ENCODE assay signal across 1 cellular context in the genomic region with DNA sequence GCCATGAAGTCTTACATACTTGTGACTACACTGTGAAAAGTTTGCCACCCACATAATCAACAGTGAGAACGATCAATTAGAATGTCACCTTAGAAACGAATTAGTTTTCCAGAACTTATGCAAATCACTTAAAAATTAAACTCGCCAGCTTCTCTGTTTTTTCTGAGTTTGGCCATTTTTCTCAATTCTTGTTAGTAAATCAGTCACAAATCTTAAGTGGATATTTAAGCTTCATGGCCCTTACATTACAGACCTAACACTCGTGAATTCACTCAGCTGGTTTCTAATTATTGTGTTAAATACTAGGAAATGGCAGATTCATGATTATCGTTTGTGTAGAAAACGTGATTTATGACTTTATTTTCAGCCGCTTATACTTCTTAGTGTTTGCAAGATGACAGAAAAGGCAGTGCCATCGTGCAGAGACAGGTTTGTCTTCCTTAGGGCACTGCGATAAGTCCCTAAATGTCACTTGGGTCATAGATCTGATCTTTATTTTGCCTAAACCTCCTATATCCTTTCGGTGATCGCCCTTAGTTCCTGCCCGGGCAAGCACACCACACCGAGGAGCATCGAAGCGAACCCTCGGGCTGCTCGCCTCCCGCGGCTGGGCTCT.
A peak's percentile ranks its signal among the peaks of the same experiment; 100 is the strongest.
TF ChIP-seq lines count a peak whose summit lies in the region.

No MANE protein-coding gene starts in this region.

TF ChIP-seq in HEK293, 187 proteins besides CTCF, POLR2A, EP300 and RAD21 (continued from another document and continues in another):
- TF ChIP-seq, protein P1, sequence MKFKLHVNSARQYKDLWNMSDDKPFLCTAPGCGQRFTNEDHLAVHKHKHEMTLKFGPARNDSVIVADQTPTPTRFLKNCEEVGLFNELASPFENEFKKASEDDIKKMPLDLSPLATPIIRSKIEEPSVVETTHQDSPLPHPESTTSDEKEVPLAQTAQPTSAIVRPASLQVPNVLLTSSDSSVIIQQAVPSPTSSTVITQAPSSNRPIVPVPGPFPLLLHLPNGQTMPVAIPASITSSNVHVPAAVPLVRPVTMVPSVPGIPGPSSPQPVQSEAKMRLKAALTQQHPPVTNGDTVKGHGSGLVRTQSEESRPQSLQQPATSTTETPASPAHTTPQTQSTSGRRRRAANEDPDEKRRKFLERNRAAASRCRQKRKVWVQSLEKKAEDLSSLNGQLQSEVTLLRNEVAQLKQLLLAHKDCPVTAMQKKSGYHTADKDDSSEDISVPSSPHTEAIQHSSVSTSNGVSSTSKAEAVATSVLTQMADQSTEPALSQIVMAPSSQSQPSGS (tag by site-specific recombination; IDR thresholded peaks at IDR 0.05; ENCODE audit: low read depth), result no peak
- TF ChIP-seq ZNF561 (tag by site-specific recombination; IDR thresholded peaks at IDR 0.05; ENCODE audit: borderline replicate concordance), result 0 out of 2 replicates have a peak, but pooled peaks have one; percentile 40
- no peak for TF ChIP-seq ZNF701 (tag by site-specific recombination; IDR thresholded peaks at IDR 0.05)
- no peak for TF ChIP-seq ZNF610 (tag by site-specific recombination; IDR thresholded peaks at IDR 0.05; ENCODE audit: borderline replicate concordance)
- TF ChIP-seq, protein P2, sequence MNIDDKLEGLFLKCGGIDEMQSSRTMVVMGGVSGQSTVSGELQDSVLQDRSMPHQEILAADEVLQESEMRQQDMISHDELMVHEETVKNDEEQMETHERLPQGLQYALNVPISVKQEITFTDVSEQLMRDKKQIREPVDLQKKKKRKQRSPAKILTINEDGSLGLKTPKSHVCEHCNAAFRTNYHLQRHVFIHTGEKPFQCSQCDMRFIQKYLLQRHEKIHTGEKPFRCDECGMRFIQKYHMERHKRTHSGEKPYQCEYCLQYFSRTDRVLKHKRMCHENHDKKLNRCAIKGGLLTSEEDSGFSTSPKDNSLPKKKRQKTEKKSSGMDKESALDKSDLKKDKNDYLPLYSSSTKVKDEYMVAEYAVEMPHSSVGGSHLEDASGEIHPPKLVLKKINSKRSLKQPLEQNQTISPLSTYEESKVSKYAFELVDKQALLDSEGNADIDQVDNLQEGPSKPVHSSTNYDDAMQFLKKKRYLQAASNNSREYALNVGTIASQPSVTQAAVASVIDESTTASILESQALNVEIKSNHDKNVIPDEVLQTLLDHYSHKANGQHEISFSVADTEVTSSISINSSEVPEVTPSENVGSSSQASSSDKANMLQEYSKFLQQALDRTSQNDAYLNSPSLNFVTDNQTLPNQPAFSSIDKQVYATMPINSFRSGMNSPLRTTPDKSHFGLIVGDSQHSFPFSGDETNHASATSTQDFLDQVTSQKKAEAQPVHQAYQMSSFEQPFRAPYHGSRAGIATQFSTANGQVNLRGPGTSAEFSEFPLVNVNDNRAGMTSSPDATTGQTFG (tag by site-specific recombination; IDR thresholded peaks at IDR 0.05; ENCODE audit: borderline replicate concordance), result no peak
- no peak for TF ChIP-seq ZBTB7A (tag by site-specific recombination; IDR thresholded peaks at IDR 0.05; ENCODE audit: low read depth)
- TF ChIP-seq ZBTB48 (tag by site-specific recombination; IDR thresholded peaks at IDR 0.05), result peak; percentile 85
- no peak for TF ChIP-seq ZNF16 (tag by site-specific recombination; IDR thresholded peaks at IDR 0.05; ENCODE audit: low read depth)
- TF ChIP-seq FEZF1 (tag by site-specific recombination; IDR thresholded peaks at IDR 0.05), result no peak
- no peak for TF ChIP-seq ZNF544 (tag by site-specific recombination; IDR thresholded peaks at IDR 0.05)
- TF ChIP-seq ZNF521 (tag by site-specific recombination; IDR thresholded peaks at IDR 0.05), result no peak
- TF ChIP-seq, protein P3, sequence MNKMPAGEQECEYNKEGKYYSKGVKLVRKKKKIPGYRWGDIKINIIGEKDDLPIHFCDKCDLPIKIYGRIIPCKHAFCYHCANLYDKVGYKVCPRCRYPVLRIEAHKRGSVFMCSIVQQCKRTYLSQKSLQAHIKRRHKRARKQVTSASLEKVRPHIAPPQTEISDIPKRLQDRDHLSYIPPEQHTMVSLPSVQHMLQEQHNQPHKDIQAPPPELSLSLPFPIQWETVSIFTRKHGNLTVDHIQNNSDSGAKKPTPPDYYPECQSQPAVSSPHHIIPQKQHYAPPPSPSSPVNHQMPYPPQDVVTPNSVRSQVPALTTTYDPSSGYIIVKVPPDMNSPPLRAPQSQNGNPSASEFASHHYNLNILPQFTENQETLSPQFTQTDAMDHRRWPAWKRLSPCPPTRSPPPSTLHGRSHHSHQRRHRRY (tag by site-specific recombination; IDR thresholded peaks at IDR 0.05), result no peak
- TF ChIP-seq EGR2 (tag by site-specific recombination; IDR thresholded peaks at IDR 0.05; ENCODE audit: low read depth), result no peak
- no peak for TF ChIP-seq ZNF175 (tag by site-specific recombination; IDR thresholded peaks at IDR 0.05)
- peak; percentile 82; the same call in 1 of the 2 replicates for TF ChIP-seq ZNF335 (tag by site-specific recombination; conservative IDR thresholded peaks at IDR 0.05)
- TF ChIP-seq SP2 (tag by site-specific recombination; IDR thresholded peaks at IDR 0.05), result no peak
- no peak for TF ChIP-seq ZNF548 (tag by site-specific recombination; IDR thresholded peaks at IDR 0.05)
- TF ChIP-seq MZF1 (tag by site-specific recombination; IDR thresholded peaks at IDR 0.05; ENCODE audit: borderline replicate concordance), result 0 out of 2 replicates have a peak, but pooled peaks have one; percentile 19
- TF ChIP-seq, protein P4, sequence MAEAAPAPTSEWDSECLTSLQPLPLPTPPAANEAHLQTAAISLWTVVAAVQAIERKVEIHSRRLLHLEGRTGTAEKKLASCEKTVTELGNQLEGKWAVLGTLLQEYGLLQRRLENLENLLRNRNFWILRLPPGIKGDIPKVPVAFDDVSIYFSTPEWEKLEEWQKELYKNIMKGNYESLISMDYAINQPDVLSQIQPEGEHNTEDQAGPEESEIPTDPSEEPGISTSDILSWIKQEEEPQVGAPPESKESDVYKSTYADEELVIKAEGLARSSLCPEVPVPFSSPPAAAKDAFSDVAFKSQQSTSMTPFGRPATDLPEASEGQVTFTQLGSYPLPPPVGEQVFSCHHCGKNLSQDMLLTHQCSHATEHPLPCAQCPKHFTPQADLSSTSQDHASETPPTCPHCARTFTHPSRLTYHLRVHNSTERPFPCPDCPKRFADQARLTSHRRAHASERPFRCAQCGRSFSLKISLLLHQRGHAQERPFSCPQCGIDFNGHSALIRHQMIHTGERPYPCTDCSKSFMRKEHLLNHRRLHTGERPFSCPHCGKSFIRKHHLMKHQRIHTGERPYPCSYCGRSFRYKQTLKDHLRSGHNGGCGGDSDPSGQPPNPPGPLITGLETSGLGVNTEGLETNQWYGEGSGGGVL (tag by site-specific recombination; IDR thresholded peaks at IDR 0.05), result no peak
- peak; percentile 73; the same call in 1 of the 2 replicates for TF ChIP-seq SP7 (tag by site-specific recombination; IDR thresholded peaks at IDR 0.05)
- no peak for TF ChIP-seq ZNF664 (tag by site-specific recombination; IDR thresholded peaks at IDR 0.05)
- TF ChIP-seq, protein P5, sequence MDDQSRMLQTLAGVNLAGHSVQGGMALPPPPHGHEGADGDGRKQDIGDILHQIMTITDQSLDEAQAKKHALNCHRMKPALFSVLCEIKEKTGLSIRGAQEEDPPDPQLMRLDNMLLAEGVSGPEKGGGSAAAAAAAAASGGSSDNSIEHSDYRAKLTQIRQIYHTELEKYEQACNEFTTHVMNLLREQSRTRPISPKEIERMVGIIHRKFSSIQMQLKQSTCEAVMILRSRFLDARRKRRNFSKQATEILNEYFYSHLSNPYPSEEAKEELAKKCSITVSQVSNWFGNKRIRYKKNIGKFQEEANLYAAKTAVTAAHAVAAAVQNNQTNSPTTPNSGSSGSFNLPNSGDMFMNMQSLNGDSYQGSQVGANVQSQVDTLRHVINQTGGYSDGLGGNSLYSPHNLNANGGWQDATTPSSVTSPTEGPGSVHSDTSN (CRISPR knock-in tag; IDR thresholded peaks at IDR 0.05), result 0 out of 2 replicates have a peak, but pooled peaks have one; percentile 55
- TF ChIP-seq ZNF350 (tag by site-specific recombination; IDR thresholded peaks at IDR 0.05), result no peak
- TF ChIP-seq ZNF169 (tag by site-specific recombination; IDR thresholded peaks at IDR 0.05), result no peak
- TF ChIP-seq, protein P6, sequence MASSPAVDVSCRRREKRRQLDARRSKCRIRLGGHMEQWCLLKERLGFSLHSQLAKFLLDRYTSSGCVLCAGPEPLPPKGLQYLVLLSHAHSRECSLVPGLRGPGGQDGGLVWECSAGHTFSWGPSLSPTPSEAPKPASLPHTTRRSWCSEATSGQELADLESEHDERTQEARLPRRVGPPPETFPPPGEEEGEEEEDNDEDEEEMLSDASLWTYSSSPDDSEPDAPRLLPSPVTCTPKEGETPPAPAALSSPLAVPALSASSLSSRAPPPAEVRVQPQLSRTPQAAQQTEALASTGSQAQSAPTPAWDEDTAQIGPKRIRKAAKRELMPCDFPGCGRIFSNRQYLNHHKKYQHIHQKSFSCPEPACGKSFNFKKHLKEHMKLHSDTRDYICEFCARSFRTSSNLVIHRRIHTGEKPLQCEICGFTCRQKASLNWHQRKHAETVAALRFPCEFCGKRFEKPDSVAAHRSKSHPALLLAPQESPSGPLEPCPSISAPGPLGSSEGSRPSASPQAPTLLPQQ (tag by site-specific recombination; IDR thresholded peaks at IDR 0.05), result peak; percentile 44; the same call in 1 of the 2 replicates
- no peak for TF ChIP-seq ZNF133 (tag by site-specific recombination; IDR thresholded peaks at IDR 0.05)
- no peak for TF ChIP-seq ZNF292 (tag by site-specific recombination; IDR thresholded peaks at IDR 0.05; ENCODE audit: borderline replicate concordance, low read depth)
- peak; percentile 60; the same call in 1 of the 2 replicates for TF ChIP-seq ZEB2 (tag by site-specific recombination; IDR thresholded peaks at IDR 0.05)
- TF ChIP-seq ZNF202 (tag by site-specific recombination; IDR thresholded peaks at IDR 0.05; ENCODE audit: borderline replicate concordance), result no peak
- TF ChIP-seq ZSCAN23 (tag by site-specific recombination; IDR thresholded peaks at IDR 0.05), result no peak
- TF ChIP-seq, protein P7, sequence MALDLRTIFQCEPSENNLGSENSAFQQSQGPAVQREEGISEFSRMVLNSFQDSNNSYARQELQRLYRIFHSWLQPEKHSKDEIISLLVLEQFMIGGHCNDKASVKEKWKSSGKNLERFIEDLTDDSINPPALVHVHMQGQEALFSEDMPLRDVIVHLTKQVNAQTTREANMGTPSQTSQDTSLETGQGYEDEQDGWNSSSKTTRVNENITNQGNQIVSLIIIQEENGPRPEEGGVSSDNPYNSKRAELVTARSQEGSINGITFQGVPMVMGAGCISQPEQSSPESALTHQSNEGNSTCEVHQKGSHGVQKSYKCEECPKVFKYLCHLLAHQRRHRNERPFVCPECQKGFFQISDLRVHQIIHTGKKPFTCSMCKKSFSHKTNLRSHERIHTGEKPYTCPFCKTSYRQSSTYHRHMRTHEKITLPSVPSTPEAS (tag by site-specific recombination; IDR thresholded peaks at IDR 0.05), result no peak
- no peak for TF ChIP-seq ZNF830 (tag by site-specific recombination; IDR thresholded peaks at IDR 0.05; ENCODE audit: low read depth)
- no peak for TF ChIP-seq ZFP3 (tag by site-specific recombination; IDR thresholded peaks at IDR 0.05; ENCODE audit: low read depth)
- TF ChIP-seq ZBTB17 (tag by site-specific recombination; IDR thresholded peaks at IDR 0.05), result peak; percentile 99
- no peak for TF ChIP-seq ZSCAN30 (tag by site-specific recombination; IDR thresholded peaks at IDR 0.05)
- TF ChIP-seq, protein P8, sequence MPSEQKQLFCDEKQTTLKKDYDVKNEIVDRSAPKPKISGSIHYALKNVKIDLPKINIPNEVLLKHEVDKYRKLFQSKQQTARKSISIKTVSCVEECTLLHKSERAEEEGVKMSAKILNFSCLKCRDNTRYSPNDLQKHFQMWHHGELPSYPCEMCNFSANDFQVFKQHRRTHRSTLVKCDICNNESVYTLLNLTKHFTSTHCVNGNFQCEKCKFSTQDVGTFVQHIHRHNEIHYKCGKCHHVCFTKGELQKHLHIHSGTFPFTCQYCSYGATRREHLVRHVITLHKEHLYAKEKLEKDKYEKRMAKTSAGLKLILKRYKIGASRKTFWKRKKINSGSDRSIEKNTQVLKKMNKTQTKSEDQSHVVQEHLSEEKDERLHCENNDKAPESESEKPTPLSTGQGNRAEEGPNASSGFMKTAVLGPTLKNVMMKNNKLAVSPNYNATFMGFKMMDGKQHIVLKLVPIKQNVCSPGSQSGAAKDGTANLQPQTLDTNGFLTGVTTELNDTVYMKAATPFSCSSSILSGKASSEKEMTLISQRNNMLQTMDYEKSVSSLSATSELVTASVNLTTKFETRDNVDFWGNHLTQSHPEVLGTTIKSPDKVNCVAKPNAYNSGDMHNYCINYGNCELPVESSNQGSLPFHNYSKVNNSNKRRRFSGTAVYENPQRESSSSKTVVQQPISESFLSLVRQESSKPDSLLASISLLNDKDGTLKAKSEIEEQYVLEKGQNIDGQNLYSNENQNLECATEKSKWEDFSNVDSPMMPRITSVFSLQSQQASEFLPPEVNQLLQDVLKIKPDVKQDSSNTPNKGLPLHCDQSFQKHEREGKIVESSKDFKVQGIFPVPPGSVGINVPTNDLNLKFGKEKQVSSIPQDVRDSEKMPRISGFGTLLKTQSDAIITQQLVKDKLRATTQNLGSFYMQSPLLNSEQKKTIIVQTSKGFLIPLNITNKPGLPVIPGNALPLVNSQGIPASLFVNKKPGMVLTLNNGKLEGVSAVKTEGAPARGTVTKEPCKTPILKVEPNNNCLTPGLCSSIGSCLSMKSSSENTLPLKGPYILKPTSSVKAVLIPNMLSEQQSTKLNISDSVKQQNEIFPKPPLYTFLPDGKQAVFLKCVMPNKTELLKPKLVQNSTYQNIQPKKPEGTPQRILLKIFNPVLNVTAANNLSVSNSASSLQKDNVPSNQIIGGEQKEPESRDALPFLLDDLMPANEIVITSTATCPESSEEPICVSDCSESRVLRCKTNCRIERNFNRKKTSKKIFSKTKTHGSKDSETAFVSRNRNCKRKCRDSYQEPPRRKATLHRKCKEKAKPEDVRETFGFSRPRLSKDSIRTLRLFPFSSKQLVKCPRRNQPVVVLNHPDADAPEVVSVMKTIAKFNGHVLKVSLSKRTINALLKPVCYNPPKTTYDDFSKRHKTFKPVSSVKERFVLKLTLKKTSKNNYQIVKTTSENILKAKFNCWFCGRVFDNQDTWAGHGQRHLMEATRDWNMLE (tag by site-specific recombination; conservative IDR thresholded peaks at IDR 0.05; ENCODE audit: low read depth), result no peak
- TF ChIP-seq ZNF324 (tag by site-specific recombination; IDR thresholded peaks at IDR 0.05), result no peak
- TF ChIP-seq, protein P9, sequence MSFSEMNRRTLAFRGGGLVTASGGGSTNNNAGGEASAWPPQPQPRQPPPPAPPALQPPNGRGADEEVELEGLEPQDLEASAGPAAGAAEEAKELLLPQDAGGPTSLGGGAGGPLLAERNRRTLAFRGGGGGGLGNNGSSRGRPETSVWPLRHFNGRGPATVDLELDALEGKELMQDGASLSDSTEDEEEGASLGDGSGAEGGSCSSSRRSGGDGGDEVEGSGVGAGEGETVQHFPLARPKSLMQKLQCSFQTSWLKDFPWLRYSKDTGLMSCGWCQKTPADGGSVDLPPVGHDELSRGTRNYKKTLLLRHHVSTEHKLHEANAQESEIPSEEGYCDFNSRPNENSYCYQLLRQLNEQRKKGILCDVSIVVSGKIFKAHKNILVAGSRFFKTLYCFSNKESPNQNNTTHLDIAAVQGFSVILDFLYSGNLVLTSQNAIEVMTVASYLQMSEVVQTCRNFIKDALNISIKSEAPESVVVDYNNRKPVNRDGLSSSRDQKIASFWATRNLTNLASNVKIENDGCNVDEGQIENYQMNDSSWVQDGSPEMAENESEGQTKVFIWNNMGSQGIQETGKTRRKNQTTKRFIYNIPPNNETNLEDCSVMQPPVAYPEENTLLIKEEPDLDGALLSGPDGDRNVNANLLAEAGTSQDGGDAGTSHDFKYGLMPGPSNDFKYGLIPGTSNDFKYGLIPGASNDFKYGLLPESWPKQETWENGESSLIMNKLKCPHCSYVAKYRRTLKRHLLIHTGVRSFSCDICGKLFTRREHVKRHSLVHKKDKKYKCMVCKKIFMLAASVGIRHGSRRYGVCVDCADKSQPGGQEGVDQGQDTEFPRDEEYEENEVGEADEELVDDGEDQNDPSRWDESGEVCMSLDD (tag by site-specific recombination; IDR thresholded peaks at IDR 0.05), result no peak
